Comparison of ENCODE assay signal across 22 cellular contexts in genomic region chr22:48581821-48582469, GRCh38.
DNase-seq lines count a peak whose midpoint lies in the region; TF ChIP-seq lines count a peak whose summit lies in the region.
"Had no signal": no experiment of that assay in that cellular context is flagged by ENCODE, and none has a peak within 500 bp of the region (broad histone marks: within the 10 kb centered on the region; RNA-seq: fewer than 3 reads in every experiment).

No MANE protein-coding gene starts in this region.

- H3K4me3 Mint-ChIP-seq in nephron progenitor cell: no peak overlapping the region
- H3K4me3 Mint-ChIP-seq: activated CD4-positive, alpha-beta memory T cell treated with anti-CD3 and anti-CD28 coated beads, Interleukin-2, amount 10 ng/mL, durations not matched to agents 7 days and 5 days; activated naive CD4-positive, alpha-beta T cell treated with anti-CD3 and anti-CD28 coated beads, Interleukin-2, amount 10 ng/mL, durations not matched to agents 7 days and 5 days; effector memory CD8-positive, alpha-beta T cell; stimulated activated naive CD8-positive, alpha-beta T cell treated with anti-CD3 and anti-CD28 coated beads, Interleukin-15, Interleukin-2, amounts not matched to agents 100 ng/mL and 50 ng/mL, for 24 hours had no signal

- H3K27ac Mint-ChIP-seq in nephron progenitor cell: no peak overlapping the region
- H3K27ac Mint-ChIP-seq: activated CD4-positive, alpha-beta memory T cell treated with anti-CD3 and anti-CD28 coated beads, Interleukin-2, amount 10 ng/mL, durations not matched to agents 7 days and 5 days; activated naive CD4-positive, alpha-beta T cell treated with anti-CD3 and anti-CD28 coated beads, Interleukin-2, amount 10 ng/mL, durations not matched to agents 7 days and 5 days; effector memory CD8-positive, alpha-beta T cell; stimulated activated naive CD8-positive, alpha-beta T cell treated with anti-CD3 and anti-CD28 coated beads, Interleukin-15, Interleukin-2, amounts not matched to agents 100 ng/mL and 50 ng/mL, for 24 hours had no signal

- H4K20me1 ChIP-seq in BLaER1: peaks cover 56% of the 10 kb centered on the region

- H3K4me3 ChIP-seq in BLaER1: peak overlapping the region; percentile 31; the same call in 1 of the 2 replicates
- no peak overlapping the region for H3K4me3 ChIP-seq in SJCRH30
- H3K4me3 ChIP-seq: heart left ventricle, lung, sigmoid colon, SJSA1, upper lobe of left lung had no signal

- peaks cover 19% of the 10 kb centered on the region for H3K4me1 Mint-ChIP-seq in nephron progenitor cell
- H3K4me1 Mint-ChIP-seq: activated CD4-positive, alpha-beta memory T cell treated with anti-CD3 and anti-CD28 coated beads, Interleukin-2, amount 10 ng/mL, durations not matched to agents 7 days and 5 days; activated naive CD4-positive, alpha-beta T cell treated with anti-CD3 and anti-CD28 coated beads, Interleukin-2, amount 10 ng/mL, durations not matched to agents 7 days and 5 days had no signal

- H3K4me1 ChIP-seq in BLaER1: peaks cover 72% of the 10 kb centered on the region
- H3K4me1 ChIP-seq in SJCRH30: peaks cover 26% of the 10 kb centered on the region; the same call in 1 of the 2 replicates

- no peak overlapping the region for H3K9ac ChIP-seq in BLaER1

- peak overlapping the region; percentile 90; the same call in 1 of the 2 replicates for H3K4me2 ChIP-seq in BLaER1

- H3K9me3 ChIP-seq in BLaER1 (no peaks in the 10 kb centered on the region), SJCRH30 (replicated peaks) (no peaks in the 10 kb centered on the region)
- H3K9me3 ChIP-seq: heart left ventricle, sigmoid colon, SJSA1, upper lobe of left lung had no signal

- no peaks in the 10 kb centered on the region for H3K36me3 Mint-ChIP-seq in nephron progenitor cell (ENCODE audit: low read depth)
- H3K36me3 Mint-ChIP-seq: activated naive CD4-positive, alpha-beta T cell treated with anti-CD3 and anti-CD28 coated beads, Interleukin-2, amount 10 ng/mL, durations not matched to agents 7 days and 5 days had no signal

- H3K27me3 Mint-ChIP-seq in nephron progenitor cell (ENCODE audit: low read depth, poor library complexity): peaks cover 16% of the 10 kb centered on the region

- H3K27me3 ChIP-seq in BLaER1 (peaks cover 68% of the 10 kb centered on the region), SJCRH30 (peaks cover 37% of the 10 kb centered on the region)
- H3K27me3 ChIP-seq: SJSA1 had no signal

- no peaks in the 10 kb centered on the region for H3K36me3 ChIP-seq in BLaER1
- H3K36me3 ChIP-seq in SJCRH30: no peaks in the 10 kb centered on the region
- H3K36me3 ChIP-seq: heart left ventricle, sigmoid colon, upper lobe of left lung had no signal

- no peak for TF ChIP-seq CTCF in nephron progenitor cell (IDR thresholded peaks at IDR 0.05)

- H3K9me3 Mint-ChIP-seq in nephron progenitor cell: no peaks in the 10 kb centered on the region
- H3K9me3 Mint-ChIP-seq: activated CD4-positive, alpha-beta memory T cell treated with anti-CD3 and anti-CD28 coated beads, Interleukin-2, amount 10 ng/mL, durations not matched to agents 7 days and 5 days; activated naive CD4-positive, alpha-beta T cell treated with anti-CD3 and anti-CD28 coated beads, Interleukin-2, amount 10 ng/mL, durations not matched to agents 7 days and 5 days; effector memory CD8-positive, alpha-beta T cell; stimulated activated naive CD8-positive, alpha-beta T cell treated with anti-CD3 and anti-CD28 coated beads, Interleukin-15, Interleukin-2, amounts not matched to agents 100 ng/mL and 50 ng/mL, for 24 hours had no signal

- DNase-seq in NCI-H1105 treated with DMSO at 0.1 percent for 48 hours (lab: John Stamatoyannopoulos, UW) (peak; percentile 5), NCI-H1105 (lab: John Stamatoyannopoulos, UW) (no peak), SJCRH30 (peak; percentile 28 to 57), nephron progenitor cell (peak; percentile 34), NCI-H2081 treated with DMSO at 0.1 percent for 48 hours (lab: John Stamatoyannopoulos, UW) (no peak)
- no peak for DNase-seq in stimulated activated CD4-positive, alpha-beta T cell treated with anti-CD3 and anti-CD28 coated beads, Interleukin-4, amount 100 ng/mL, for 24 hours
- no peak for DNase-seq in stimulated activated CD4-positive, alpha-beta T cell treated with anti-CD3 and anti-CD28 coated beads, Interleukin-15, amount 100 ng/mL, for 24 hours
- DNase-seq: activated CD4-positive, alpha-beta memory T cell treated with anti-CD3 and anti-CD28 coated beads, Interleukin-2, amount 10 ng/mL, durations not matched to agents 7 days and 5 days; activated CD4-positive, CD25-positive, alpha-beta regulatory T cell; activated naive CD4-positive, alpha-beta T cell treated with anti-CD3 and anti-CD28 coated beads, Interleukin-2, amount 10 ng/mL, durations not matched to agents 7 days and 5 days; activated T-cell treated with anti-CD3 and anti-CD28 coated beads, Interleukin-2, amount 50 U/mL, for 48 hours; effector memory CD8-positive, alpha-beta T cell; H7; NCI-H510A; sigmoid colon had no signal

- H3K27ac ChIP-seq in BLaER1 (no peak overlapping the region), SJCRH30 (no peak overlapping the region)
- H3K27ac ChIP-seq: C4-2B, heart left ventricle, sigmoid colon, SJSA1, upper lobe of left lung had no signal

Comparison
In these comparisons a context has a peak if more than half of its experiments do, and no peak if none do; other contexts are left out.
1. DNase-seq: peak in NCI-H1105 treated with DMSO at 0.1 percent for 48 hours (single experiment), SJCRH30 (2 of 2) and nephron progenitor cell (single experiment); none in NCI-H1105 (single experiment), stimulated activated CD4-positive, alpha-beta T cell treated with anti-CD3 and anti-CD28 coated beads, Interleukin-4, amount 100 ng/mL, for 24 hours (single experiment), NCI-H2081 treated with DMSO at 0.1 percent for 48 hours (single experiment) and stimulated activated CD4-positive, alpha-beta T cell treated with anti-CD3 and anti-CD28 coated beads, Interleukin-15, amount 100 ng/mL, for 24 hours (single experiment).